In the genomic region with DNA sequence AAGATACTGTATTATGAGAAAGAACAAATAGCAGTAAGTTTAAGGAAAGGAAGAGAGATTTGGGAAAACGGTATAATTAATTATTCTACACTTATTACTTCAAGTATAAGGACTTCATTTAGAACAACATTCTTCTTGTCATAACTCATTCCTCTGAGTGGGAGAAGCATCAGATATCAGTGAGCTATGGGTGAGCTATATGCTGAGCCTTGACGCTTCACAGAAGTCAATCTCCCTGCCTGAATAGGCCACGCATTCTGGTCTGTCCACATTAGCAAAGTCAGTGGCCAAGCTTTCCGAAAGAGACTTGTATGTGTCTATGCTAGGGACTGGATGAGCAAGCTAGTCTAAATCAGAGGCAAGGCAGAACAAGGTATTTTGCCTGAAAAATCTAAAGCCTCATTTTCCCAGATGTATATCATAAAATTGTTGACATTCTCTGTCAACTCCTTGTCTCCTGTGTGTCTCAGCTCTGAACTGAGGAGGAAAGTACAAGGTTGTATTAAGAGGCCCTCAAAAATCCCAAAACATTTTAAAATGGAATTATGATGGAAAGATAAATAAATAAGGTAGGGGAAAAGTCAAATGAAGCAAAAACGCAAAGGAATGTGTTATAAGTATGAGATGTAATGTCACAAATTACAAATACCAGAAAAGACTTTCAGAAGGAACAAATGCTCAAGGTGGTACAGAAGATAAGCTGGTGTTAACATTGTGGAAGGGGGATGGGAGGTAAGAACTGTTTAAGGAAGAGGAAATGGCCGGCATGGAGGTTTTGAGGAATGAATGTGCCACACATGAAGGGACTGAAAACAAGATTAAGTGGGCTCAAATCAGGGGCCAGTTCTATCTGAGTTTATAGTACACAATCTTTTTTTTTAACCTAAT, we compare ENCODE assay signal across 23 cellular contexts. TPM values are rescaled to one million over a fixed set of nuclear protein-coding genes. Genes with fewer than 3 reads are reported as not detected.
"Had no signal": no experiment of that assay in that cellular context is flagged by ENCODE, and none has a peak within 500 bp of the region (broad histone marks: within the 10 kb centered on the region; RNA-seq: fewer than 3 reads in every experiment).

No MANE protein-coding gene starts in this region.

- H3K27me3 ChIP-seq: right atrium auricular region, suprapubic skin had no signal

- H3K9me3 Mint-ChIP-seq: activated naive CD8-positive, alpha-beta T cell treated with anti-CD3 and anti-CD28 coated beads for 36 hours; natural killer cell; type B pancreatic cell had no signal

- H3K4me3 ChIP-seq: body of pancreas had no signal

- H3K27ac Mint-ChIP-seq: activated naive CD8-positive, alpha-beta T cell treated with anti-CD3 and anti-CD28 coated beads for 36 hours; natural killer cell; progenitor cell of endocrine pancreas had no signal

- H3K36me3 ChIP-seq: esophagus muscularis mucosa, left ventricle myocardium inferior, right atrium auricular region, suprapubic skin had no signal

- ATAC-seq: natural killer cell had no signal

- H3K9me3 ChIP-seq: body of pancreas, esophagus muscularis mucosa, left ventricle myocardium inferior, right atrium auricular region, suprapubic skin had no signal

- H3K27ac ChIP-seq: body of pancreas, esophagus muscularis mucosa, left ventricle myocardium inferior, right atrium auricular region, suprapubic skin, VCaP had no signal

- DNase-seq: activated gamma-delta T cell; activated naive CD8-positive, alpha-beta T cell treated with anti-CD3 and anti-CD28 coated beads for 36 hours; activated T-cell treated with anti-CD3 and anti-CD28 coated beads, Interleukin-2, amount 50 U/mL, for 1 hour; amygdala; body of pancreas; caudate nucleus; hypothalamus; left ventricle myocardium inferior; mesenchymal stem cell; natural killer cell; stimulated activated CD4-positive, alpha-beta T cell treated with anti-CD3 and anti-CD28 coated beads, Interleukin-2, amount 100 ng/mL, for 48 hours; stimulated activated naive CD8-positive, alpha-beta T cell treated with anti-CD3 and anti-CD28 coated beads, Interleukin-15, Interleukin-2, amounts not matched to agents 100 U/mL and 50 U/mL, for 24 hours had no signal

- H3K36me3 Mint-ChIP-seq: activated naive CD8-positive, alpha-beta T cell treated with anti-CD3 and anti-CD28 coated beads for 36 hours; natural killer cell; type B pancreatic cell had no signal

- FAIRE-seq: colon had no signal

RNA-seq across cellular contexts. Expression of a gene that starts 1.4 kb away (rescaled TPM):
- total RNA-seq: activated naive CD8-positive, alpha-beta T cell treated with anti-CD3 and anti-CD28 coated beads for 36 hours; body of pancreas; esophagus muscularis mucosa; glomerular endothelial cell; kidney epithelial cell; left ventricle myocardium inferior; natural killer cell; progenitor cell of endocrine pancreas; right atrium auricular region; skeletal muscle tissue; suprapubic skin; T-helper 2 cell treated with Interferon-gamma antibody and Interleukin-4, amounts not matched to agents 100 ng/mL and 5 ng/mL, for 36 hours had no signal

RNA-seq across cellular contexts. Expression of a gene that starts 19.1 kb away (rescaled TPM):
- total RNA-seq: activated naive CD8-positive, alpha-beta T cell treated with anti-CD3 and anti-CD28 coated beads for 36 hours; body of pancreas; esophagus muscularis mucosa; glomerular endothelial cell; kidney epithelial cell; left ventricle myocardium inferior; natural killer cell; progenitor cell of endocrine pancreas; right atrium auricular region; skeletal muscle tissue; suprapubic skin had no signal

RNA-seq across cellular contexts. Expression of a gene that starts 27.0 kb away (rescaled TPM):
- total RNA-seq: activated naive CD8-positive, alpha-beta T cell treated with anti-CD3 and anti-CD28 coated beads for 36 hours; body of pancreas; glomerular endothelial cell; kidney epithelial cell; left ventricle myocardium inferior; natural killer cell; progenitor cell of endocrine pancreas; right atrium auricular region; skeletal muscle tissue; suprapubic skin; T-helper 2 cell treated with Interferon-gamma antibody and Interleukin-4, amounts not matched to agents 100 ng/mL and 5 ng/mL, for 36 hours had no signal

RNA-seq across cellular contexts. Expression of a gene that starts 31.5 kb away (rescaled TPM):
- total RNA-seq: activated naive CD8-positive, alpha-beta T cell treated with anti-CD3 and anti-CD28 coated beads for 36 hours; body of pancreas; esophagus muscularis mucosa; glomerular endothelial cell; kidney epithelial cell; left ventricle myocardium inferior; natural killer cell; progenitor cell of endocrine pancreas; right atrium auricular region; skeletal muscle tissue; suprapubic skin; T-helper 2 cell treated with Interferon-gamma antibody and Interleukin-4, amounts not matched to agents 100 ng/mL and 5 ng/mL, for 36 hours had no signal

RNA-seq across cellular contexts. Expression of a gene that starts 47.3 kb away (rescaled TPM):
- total RNA-seq: activated naive CD8-positive, alpha-beta T cell treated with anti-CD3 and anti-CD28 coated beads for 36 hours; body of pancreas; esophagus muscularis mucosa; glomerular endothelial cell; kidney epithelial cell; left ventricle myocardium inferior; natural killer cell; progenitor cell of endocrine pancreas; right atrium auricular region; skeletal muscle tissue; suprapubic skin; T-helper 2 cell treated with Interferon-gamma antibody and Interleukin-4, amounts not matched to agents 100 ng/mL and 5 ng/mL, for 36 hours had no signal
